Comparison of ENCODE assay signal across 1 cellular context in the genomic region with DNA sequence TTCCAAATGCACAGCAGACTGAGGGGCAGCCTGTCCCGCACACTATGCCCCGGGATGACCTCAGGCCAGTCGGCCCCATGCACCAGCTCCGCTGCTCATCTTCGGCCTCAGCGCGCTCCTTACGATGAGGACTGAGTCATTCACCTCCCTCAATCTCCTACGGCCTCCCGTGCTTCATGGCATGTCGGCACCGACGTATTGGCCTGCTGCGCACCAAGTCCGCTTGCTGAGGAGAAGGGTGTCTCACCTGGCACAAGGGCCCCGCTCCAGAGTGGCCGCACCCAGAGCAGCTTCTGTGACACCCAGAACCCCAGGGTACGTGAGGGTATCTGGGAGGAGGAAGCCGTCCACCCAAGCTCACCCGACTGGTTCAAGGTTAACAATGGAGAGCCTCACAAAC.
A peak's percentile ranks its signal among the peaks of the same experiment; 100 is the strongest.
TF ChIP-seq lines count a peak whose summit lies in the region.

No MANE protein-coding gene starts in this region.

TF ChIP-seq in K562, 482 proteins besides CTCF, POLR2A, EP300 and RAD21:
- TF ChIP-seq ZBTB8A (IDR thresholded peaks at IDR 0.05; ENCODE audit: partially characterized antibody) (no peak), POLR2G (IDR thresholded peaks at IDR 0.05; ENCODE audit: low read depth, low read length) (0 out of 2 replicates have a peak, but pooled peaks have one; percentile 16)
- TF ChIP-seq, protein P1, sequence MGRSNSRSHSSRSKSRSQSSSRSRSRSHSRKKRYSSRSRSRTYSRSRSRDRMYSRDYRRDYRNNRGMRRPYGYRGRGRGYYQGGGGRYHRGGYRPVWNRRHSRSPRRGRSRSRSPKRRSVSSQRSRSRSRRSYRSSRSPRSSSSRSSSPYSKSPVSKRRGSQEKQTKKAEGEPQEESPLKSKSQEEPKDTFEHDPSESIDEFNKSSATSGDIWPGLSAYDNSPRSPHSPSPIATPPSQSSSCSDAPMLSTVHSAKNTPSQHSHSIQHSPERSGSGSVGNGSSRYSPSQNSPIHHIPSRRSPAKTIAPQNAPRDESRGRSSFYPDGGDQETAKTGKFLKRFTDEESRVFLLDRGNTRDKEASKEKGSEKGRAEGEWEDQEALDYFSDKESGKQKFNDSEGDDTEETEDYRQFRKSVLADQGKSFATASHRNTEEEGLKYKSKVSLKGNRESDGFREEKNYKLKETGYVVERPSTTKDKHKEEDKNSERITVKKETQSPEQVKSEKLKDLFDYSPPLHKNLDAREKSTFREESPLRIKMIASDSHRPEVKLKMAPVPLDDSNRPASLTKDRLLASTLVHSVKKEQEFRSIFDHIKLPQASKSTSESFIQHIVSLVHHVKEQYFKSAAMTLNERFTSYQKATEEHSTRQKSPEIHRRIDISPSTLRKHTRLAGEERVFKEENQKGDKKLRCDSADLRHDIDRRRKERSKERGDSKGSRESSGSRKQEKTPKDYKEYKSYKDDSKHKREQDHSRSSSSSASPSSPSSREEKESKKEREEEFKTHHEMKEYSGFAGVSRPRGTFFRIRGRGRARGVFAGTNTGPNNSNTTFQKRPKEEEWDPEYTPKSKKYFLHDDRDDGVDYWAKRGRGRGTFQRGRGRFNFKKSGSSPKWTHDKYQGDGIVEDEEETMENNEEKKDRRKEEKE (IDR thresholded peaks at IDR 0.05; ENCODE audit: borderline replicate concordance in 1 of 2, control insufficient read depth in 1 of 2, low read depth in 2 of 2, low read length in 1 of 2), result no peak
